ENCODE assay signal across 8 cellular contexts in the genomic region with DNA sequence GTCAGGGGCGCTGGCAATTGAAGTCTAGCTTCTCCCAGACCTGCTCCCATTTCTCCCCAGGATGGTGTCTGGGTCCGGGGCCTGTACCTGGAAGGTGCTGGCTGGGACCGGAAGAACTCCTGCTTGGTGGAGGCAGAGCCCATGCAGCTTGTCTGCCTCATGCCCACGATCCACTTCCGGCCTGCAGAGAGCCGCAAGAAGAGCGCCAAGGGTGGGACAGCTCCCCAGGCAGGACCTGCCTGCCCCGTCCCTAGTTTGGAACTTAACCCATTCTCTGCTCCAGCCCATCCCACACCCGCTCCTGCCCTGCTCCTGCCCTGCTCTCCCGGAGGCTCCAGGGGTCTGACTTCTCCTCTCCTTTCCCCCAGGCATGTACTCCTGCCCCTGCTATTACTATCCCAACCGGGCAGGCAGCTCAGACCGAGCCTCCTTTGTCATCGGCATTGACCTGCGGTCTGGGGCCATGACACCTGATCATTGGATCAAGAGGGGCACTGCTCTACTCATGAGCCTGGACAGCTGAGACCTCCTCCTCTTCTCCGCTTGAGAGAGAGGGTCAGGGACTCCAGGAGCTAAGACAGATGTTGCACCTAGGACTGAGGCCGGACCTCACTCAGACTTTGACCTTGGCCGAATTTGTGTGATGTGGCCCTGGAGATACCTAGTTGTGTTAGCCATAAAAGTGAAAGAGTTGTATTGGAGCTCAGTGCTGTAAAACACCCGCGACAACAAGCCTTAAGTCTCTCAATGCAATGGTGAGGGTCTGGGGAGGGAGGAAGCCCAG. TPM values are rescaled to one million over a fixed set of nuclear protein-coding genes. Genes with fewer than 3 reads are reported as not detected.
DNase-seq lines count a peak whose midpoint lies in the region; ATAC-seq, FAIRE-seq and TF ChIP-seq lines count a peak whose summit lies in the region.

No MANE protein-coding gene starts in this region.

- DNase-seq in activated T-cell treated with anti-CD3 and anti-CD28 coated beads, Interleukin-2, amount 50 U/mL, for 24 hours, result no peak
- DNase-seq in activated T-cell treated with anti-CD3 and anti-CD28 coated beads, Interleukin-2, amount 50 U/mL, for 1 hour, result no peak
- DNase-seq in astrocyte (ENCODE audit: low read depth) (no peak), HepG2 (ENCODE audit: low spot score) (no peak), testis (no peak), NCI-H1436 treated with DMSO at 0.1 percent for 48 hours (lab: John Stamatoyannopoulos, UW) (no peak), HEK293T (ENCODE audit: extremely low spot score) (no peak)

- peaks cover 6% of the 10 kb centered on the region for H3K36me3 Mint-ChIP-seq in activated T-cell treated with anti-CD3 and anti-CD28 coated beads, Interleukin-2, amount 50 U/mL, for 24 hours (ENCODE audit: low read depth)
- no peaks in the 10 kb centered on the region for H3K36me3 Mint-ChIP-seq in astrocyte (ENCODE audit: low read depth, unreplicated experiment)

- in situ Hi-C loops in HepG2 (cut with HindIII; ENCODE audit: extremely low pct_ligation_motif_present, low pct_unique_long_range_greater_than_20kb), result no loop called here

- peaks cover 6% of the 10 kb centered on the region for H3K27me3 ChIP-seq in astrocyte (ENCODE audit: insufficient read depth, low read length)
- H3K27me3 ChIP-seq in HepG2 (ENCODE audit: control insufficient read depth in 1 of 2, insufficient read depth in 2 of 2, low read length in 2 of 2), result peaks cover 6 to 27% of the 10 kb centered on the region in 2 experiments; a peak in 4 of 5 replicates
- H3K27me3 ChIP-seq in testis, result no peaks in the 10 kb centered on the region

- CTCF ChIA-PET in HepG2 (lab: Yijun Ruan, JAX; ENCODE audit: low intra/inter-chr PET ratio, low total read pairs) (no interaction called here), HEK293T (lab: Yijun Ruan, JAX) (interaction anchor here (0.8 to 2.7 kb wide), 7 partner anchors 8 to 157 kb away, joined by 3 to 11 read pairs (median 6); a partner anchor contains a TSS)

- H3K27ac Mint-ChIP-seq in activated T-cell treated with anti-CD3 and anti-CD28 coated beads, Interleukin-2, amount 50 U/mL, for 24 hours, result peak overlapping the region; percentile 85
- H3K27ac Mint-ChIP-seq in astrocyte (ENCODE audit: unreplicated experiment), result no peak overlapping the region

- POLR2A ChIA-PET in HepG2 (lab: Yijun Ruan, JAX), result interaction anchor here (0.8 to 8.2 kb wide), 10 partner anchors 8 to 260 kb away, joined by 3 to 159 read pairs (median 4); a partner anchor contains a TSS
- POLR2A ChIA-PET in HEK293T (lab: Yijun Ruan, JAX), result interaction anchor here (0.8 to 2.4 kb wide), 9 partner anchors 10 to 146 kb away, joined by 3 to 8 read pairs (median 4); a partner anchor contains a TSS

- peaks cover 35% of the 10 kb centered on the region for H3K4me1 ChIP-seq in astrocyte (ENCODE audit: insufficient read depth, low read length)
- H3K4me1 ChIP-seq in HepG2 (ENCODE audit: insufficient read depth, low read length), result peaks cover 40% of the 10 kb centered on the region
- H3K4me1 ChIP-seq in testis, result peaks cover 16% of the 10 kb centered on the region

- TF ChIP-seq POLR2A in HepG2 (IDR thresholded peaks at IDR 0.05; ENCODE audit: insufficient read depth in 1 of 2, low read depth in 2 of 2, low read length in 2 of 2) (no peak; a peak in 1 of 4 replicates), testis (IDR thresholded peaks at IDR 0.05) (no peak)

- H3K9ac ChIP-seq in astrocyte (ENCODE audit: low read length) (peak overlapping the region; percentile 94), HepG2 (ENCODE audit: insufficient read depth, low read depth, low read length) (0 out of 2 replicates have a peak overlapping the region, but pooled peaks have one; percentile 7)

- H3K4me1 Mint-ChIP-seq in activated T-cell treated with anti-CD3 and anti-CD28 coated beads, Interleukin-2, amount 50 U/mL, for 24 hours (ENCODE audit: low read depth), result peaks cover 37% of the 10 kb centered on the region
- H3K4me1 Mint-ChIP-seq in astrocyte (ENCODE audit: low read depth, unreplicated experiment), result peaks cover 11% of the 10 kb centered on the region

- H3K27me3 Mint-ChIP-seq in activated T-cell treated with anti-CD3 and anti-CD28 coated beads, Interleukin-2, amount 50 U/mL, for 24 hours, result no peaks in the 10 kb centered on the region
- peaks cover 38% of the 10 kb centered on the region for H3K27me3 Mint-ChIP-seq in astrocyte (ENCODE audit: low read depth, unreplicated experiment)

- no peaks in the 10 kb centered on the region for H3K79me2 ChIP-seq in astrocyte (ENCODE audit: insufficient read depth, low read length)
- peaks cover 7% of the 10 kb centered on the region for H3K79me2 ChIP-seq in HepG2 (ENCODE audit: insufficient read depth, low read length)

- H4K20me1 ChIP-seq in astrocyte (ENCODE audit: insufficient read depth, low read length) (no peaks in the 10 kb centered on the region), HepG2 (ENCODE audit: insufficient read depth, low read length) (no peaks in the 10 kb centered on the region)

- TF ChIP-seq RAD21 in HepG2 (CRISPR knock-in tag; IDR thresholded peaks at IDR 0.05), result no peak

- TF ChIP-seq EP300 in HepG2 (IDR thresholded peaks at IDR 0.05; ENCODE audit: low read depth in 2 of 2, low read length in 2 of 2) (no peak), HepG2 (CRISPR knock-in tag; IDR thresholded peaks at IDR 0.05; ENCODE audit: borderline replicate concordance) (no peak)

- no peaks in the 10 kb centered on the region for H3K36me3 ChIP-seq in astrocyte (ENCODE audit: insufficient read depth, low read length)
- H3K36me3 ChIP-seq in HepG2 (replicated peaks in 1 of 2; ENCODE audit: control insufficient read depth in 1 of 2, insufficient read depth in 2 of 2, low read length in 2 of 2), result no peaks in the 10 kb centered on the region
- H3K36me3 ChIP-seq in testis (ENCODE audit: low read depth, missing control alignments), result no peaks in the 10 kb centered on the region

- no peak for TF ChIP-seq CTCF in astrocyte (IDR thresholded peaks at IDR 0.05; ENCODE audit: insufficient read depth, low read depth, low read length)
- TF ChIP-seq CTCF in HepG2 (CRISPR knock-in tag; IDR thresholded peaks at IDR 0.05), result no peak
- no peak for TF ChIP-seq CTCF in testis (IDR thresholded peaks at IDR 0.05)

- H2AFZ ChIP-seq in astrocyte (ENCODE audit: low read depth, low read length), result peak overlapping the region; percentile 85
- peak overlapping the region; percentile 10 for H2AFZ ChIP-seq in HepG2 (ENCODE audit: low read length)

- H3K9me3 Mint-ChIP-seq in activated T-cell treated with anti-CD3 and anti-CD28 coated beads, Interleukin-2, amount 50 U/mL, for 24 hours, result no peaks in the 10 kb centered on the region
- no peaks in the 10 kb centered on the region for H3K9me3 Mint-ChIP-seq in astrocyte (ENCODE audit: unreplicated experiment)

- ATAC-seq in HepG2 (no peak), HG03025 (IDR thresholded peaks at IDR 0.05; ENCODE audit: low FRiP score, unreplicated experiment) (no peak)

- peak overlapping the region; percentile 77 for H3K4me3 ChIP-seq in astrocyte (ENCODE audit: insufficient read depth, low read depth, low read length)
- peak overlapping the region; percentile 54 to 92 (median 65); a peak in 5 of 6 replicates for H3K4me3 ChIP-seq in HepG2 (replicated peaks in 1 of 3; ENCODE audit: insufficient read depth in 1 of 3, low read depth in 2 of 3, low read length in 3 of 3)
- H3K4me3 ChIP-seq in testis, result peak overlapping the region; percentile 77 to 91

- WGBS in HepG2 (ENCODE audit: low lambda C conversion rate), result 2% methylated on average over 13 of the region's 19 CpGs
- 20 to 29% methylated on average over 10 to 19 of the region's 19 CpGs for WGBS in testis, 2 donors

- H3K27ac ChIP-seq in astrocyte (ENCODE audit: low read depth, low read length) (no peak overlapping the region), HepG2 (ENCODE audit: extremely low read length, insufficient read depth, low read length) (no peak overlapping the region), testis (peak overlapping the region; percentile 98 to 99)

- FAIRE-seq in astrocyte (lab: Jason Lieb, UNC) (no peak), HepG2 (lab: Jason Lieb, UNC) (no peak)

- H3K9me3 ChIP-seq in astrocyte (ENCODE audit: insufficient read depth, low read depth, low read length) (no peaks in the 10 kb centered on the region), HepG2 (ENCODE audit: low read length) (no peaks in the 10 kb centered on the region), testis (no peaks in the 10 kb centered on the region)

- H3K4me3 Mint-ChIP-seq in activated T-cell treated with anti-CD3 and anti-CD28 coated beads, Interleukin-2, amount 50 U/mL, for 24 hours, result peak overlapping the region; percentile 91
- H3K4me3 Mint-ChIP-seq in astrocyte (ENCODE audit: unreplicated experiment), result peak overlapping the region; percentile 91

- BruUV-seq in HepG2 (replicated peaks; lab: Mats Ljungman, UMichigan), result no TSS peak

- intact Hi-C loops in HepG2 (cut with micrococcal nuclease; ENCODE audit: unreplicated experiment) (loop anchor here (5.0 kb wide), 1 partner anchor 86 kb away; no protein-coding TSS in a partner anchor), testis (cut with DNase I; ENCODE audit: low total_unique reads) (no loop called here)

- peak overlapping the region; percentile 100 for H3K4me2 ChIP-seq in astrocyte (ENCODE audit: low read length)
- peak overlapping the region; percentile 84 for H3K4me2 ChIP-seq in HepG2 (ENCODE audit: low read depth, low read length)

RNA-seq across cellular contexts. Expression of a gene that starts 0.8 kb away (rescaled TPM):
- total RNA-seq in astrocyte (50.4 and 54.1 TPM in 2 replicates), HepG2 (2016; rRNA removed; fragmentation: Illumina TruSeq; extraction: Trizol) (2.1 and 2.2 TPM in 2 replicates), testis (10 to 100 TPM; 38.0 to 41.8 TPM)
- total RNA-seq in HepG2 (2016; cell fraction: cytosol; rRNA removed; fragmentation: Illumina TruSeq; extraction: Trizol; ENCODE audit: low read depth), result 0.30 and 1.9 TPM in 2 replicates
- total RNA-seq in HepG2 (2016; cell fraction: insoluble cytoplasmic fraction; rRNA removed; fragmentation: Illumina TruSeq; extraction: Trizol), result 1.3 and 1.6 TPM in 2 replicates
- total RNA-seq in HepG2 (2016; cell fraction: membrane; rRNA removed; fragmentation: Illumina TruSeq; extraction: Trizol), result 1.7 and 3.1 TPM in 2 replicates
- total RNA-seq in HepG2 (2016; cell fraction: nucleus; rRNA removed; fragmentation: Illumina TruSeq; extraction: Trizol), result 5.8 and 6.2 TPM in 2 replicates
- polyA plus RNA-seq in HepG2 (2011; rRNA removed) (1.3 and 1.9 TPM in 2 replicates), testis (ENCODE audit: insufficient read depth, low read depth, low replicate concordance) (27.8 TPM)
- 0.42 and 0.82 TPM in 2 replicates for polyA plus RNA-seq in HepG2 (2011; cell fraction: cytosol; rRNA removed)
- 18.1 and 23.2 TPM in 2 replicates for polyA plus RNA-seq in HepG2 (2011; cell fraction: nucleus; rRNA removed)
- polyA plus RNA-seq in HepG2 (2012), result 8.4 and 13.6 TPM in 2 replicates
- 0.37 and 0.83 TPM in 2 replicates for polyA plus RNA-seq in HepG2 (2016; cell fraction: cytosol; fragmentation: Illumina TruSeq; extraction: Trizol; ENCODE audit: low read depth)
- polyA plus RNA-seq in HepG2 (2016; cell fraction: insoluble cytoplasmic fraction; fragmentation: Illumina TruSeq; extraction: Trizol; ENCODE audit: low read depth), result 2.4 and 4.0 TPM in 2 replicates
- polyA plus RNA-seq in HepG2 (2016; cell fraction: membrane; fragmentation: Illumina TruSeq; extraction: Trizol; ENCODE audit: low read depth), result 0.80 and 1.7 TPM in 2 replicates
- 21.8 and 22.9 TPM in 2 replicates for polyA plus RNA-seq in HepG2 (2016; cell fraction: nucleus; fragmentation: Illumina TruSeq; extraction: Trizol; ENCODE audit: insufficient read depth, low read depth)
- polyA minus RNA-seq in HepG2 (2011; rRNA and poly(A)+ RNA removed; ENCODE audit: low replicate concordance), result 3.6 and 8.2 TPM in 2 replicates
- polyA minus RNA-seq in HepG2 (2011; cell fraction: cytosol; rRNA and poly(A)+ RNA removed), result 2.2 and 3.8 TPM in 2 replicates
- 18.7 and 21.1 TPM in 2 replicates for polyA minus RNA-seq in HepG2 (2011; cell fraction: nucleus; rRNA and poly(A)+ RNA removed)

RNA-seq across cellular contexts. Expression of a gene that starts 21.7 kb away (rescaled TPM):
- 25.3 and 33.7 TPM in 2 replicates for total RNA-seq in astrocyte
- 0.31 TPM in 1 of 2 replicates, not detected in the other for total RNA-seq in HepG2 (2016; rRNA removed; fragmentation: Illumina TruSeq; extraction: Trizol)
- total RNA-seq in HepG2 (2016; cell fraction: cytosol; rRNA removed; fragmentation: Illumina TruSeq; extraction: Trizol; ENCODE audit: low read depth), result not detected in 2 replicates
- 0.19 TPM in 1 of 2 replicates, not detected in the other for total RNA-seq in HepG2 (2016; cell fraction: insoluble cytoplasmic fraction; rRNA removed; fragmentation: Illumina TruSeq; extraction: Trizol)
- total RNA-seq in HepG2 (2016; cell fraction: membrane; rRNA removed; fragmentation: Illumina TruSeq; extraction: Trizol), result not detected in 2 replicates
- 1.1 TPM in 1 of 2 replicates, not detected in the other for total RNA-seq in HepG2 (2016; cell fraction: nucleus; rRNA removed; fragmentation: Illumina TruSeq; extraction: Trizol)
- 0.66 and 0.84 TPM in 2 replicates for polyA plus RNA-seq in HepG2 (2011; rRNA removed)
- 0.08 and 0.43 TPM in 2 replicates for polyA plus RNA-seq in HepG2 (2011; cell fraction: cytosol; rRNA removed)
- 7.3 and 9.6 TPM in 2 replicates for polyA plus RNA-seq in HepG2 (2011; cell fraction: nucleus; rRNA removed)
- 0.51 and 1.9 TPM in 2 replicates for polyA plus RNA-seq in HepG2 (2012)
- 0.26 and 0.33 TPM in 2 replicates for polyA plus RNA-seq in HepG2 (2016; cell fraction: cytosol; fragmentation: Illumina TruSeq; extraction: Trizol; ENCODE audit: low read depth)
- 0.28 and 0.30 TPM in 2 replicates for polyA plus RNA-seq in HepG2 (2016; cell fraction: insoluble cytoplasmic fraction; fragmentation: Illumina TruSeq; extraction: Trizol; ENCODE audit: low read depth)
- polyA plus RNA-seq in HepG2 (2016; cell fraction: membrane; fragmentation: Illumina TruSeq; extraction: Trizol; ENCODE audit: low read depth), result 0.23 and 0.27 TPM in 2 replicates
- polyA plus RNA-seq in HepG2 (2016; cell fraction: nucleus; fragmentation: Illumina TruSeq; extraction: Trizol; ENCODE audit: insufficient read depth, low read depth), result 4.6 and 6.5 TPM in 2 replicates
- polyA minus RNA-seq in HepG2 (2011; rRNA and poly(A)+ RNA removed; ENCODE audit: low replicate concordance), result 0.36 TPM in 1 of 2 replicates, not detected in the other
- polyA minus RNA-seq in HepG2 (2011; cell fraction: cytosol; rRNA and poly(A)+ RNA removed), result not detected in 2 replicates
- polyA minus RNA-seq in HepG2 (2011; cell fraction: nucleus; rRNA and poly(A)+ RNA removed), result 1.3 and 2.7 TPM in 2 replicates
- 1 to 10 TPM; 4.6 to 7.4 TPM for total RNA-seq in testis
- 6.8 TPM for polyA plus RNA-seq in testis (ENCODE audit: insufficient read depth, low read depth, low replicate concordance)

RNA-seq across cellular contexts. Expression of a gene that starts 24.2 kb away (rescaled TPM):
- 56.2 and 60.2 TPM in 2 replicates for total RNA-seq in astrocyte
- total RNA-seq in HepG2 (2016; rRNA removed; fragmentation: Illumina TruSeq; extraction: Trizol), result 91.6 and 105 TPM in 2 replicates
- total RNA-seq in HepG2 (2016; cell fraction: cytosol; rRNA removed; fragmentation: Illumina TruSeq; extraction: Trizol; ENCODE audit: low read depth), result 62.3 and 74.3 TPM in 2 replicates
- total RNA-seq in HepG2 (2016; cell fraction: insoluble cytoplasmic fraction; rRNA removed; fragmentation: Illumina TruSeq; extraction: Trizol), result 94.6 and 120 TPM in 2 replicates
- total RNA-seq in HepG2 (2016; cell fraction: membrane; rRNA removed; fragmentation: Illumina TruSeq; extraction: Trizol), result 54.2 and 67.7 TPM in 2 replicates
- total RNA-seq in HepG2 (2016; cell fraction: nucleus; rRNA removed; fragmentation: Illumina TruSeq; extraction: Trizol), result 37.3 and 42.0 TPM in 2 replicates
- 43.9 and 46.9 TPM in 2 replicates for polyA plus RNA-seq in HepG2 (2011; rRNA removed)
- 35.2 and 66.3 TPM in 2 replicates for polyA plus RNA-seq in HepG2 (2011; cell fraction: cytosol; rRNA removed)
- polyA plus RNA-seq in HepG2 (2011; cell fraction: nucleus; rRNA removed), result 36.8 and 49.2 TPM in 2 replicates
- 19.2 and 22.5 TPM in 2 replicates for polyA plus RNA-seq in HepG2 (2012)
- 53.8 and 75.0 TPM in 2 replicates for polyA plus RNA-seq in HepG2 (2016; cell fraction: cytosol; fragmentation: Illumina TruSeq; extraction: Trizol; ENCODE audit: low read depth)
- polyA plus RNA-seq in HepG2 (2016; cell fraction: insoluble cytoplasmic fraction; fragmentation: Illumina TruSeq; extraction: Trizol; ENCODE audit: low read depth), result 69.5 and 79.8 TPM in 2 replicates
- polyA plus RNA-seq in HepG2 (2016; cell fraction: membrane; fragmentation: Illumina TruSeq; extraction: Trizol; ENCODE audit: low read depth), result 39.8 and 49.0 TPM in 2 replicates
- polyA plus RNA-seq in HepG2 (2016; cell fraction: nucleus; fragmentation: Illumina TruSeq; extraction: Trizol; ENCODE audit: insufficient read depth, low read depth), result 46.6 and 50.5 TPM in 2 replicates
- polyA minus RNA-seq in HepG2 (2011; rRNA and poly(A)+ RNA removed; ENCODE audit: low replicate concordance), result 21.5 and 58.0 TPM in 2 replicates
- polyA minus RNA-seq in HepG2 (2011; cell fraction: cytosol; rRNA and poly(A)+ RNA removed), result 35.5 and 51.8 TPM in 2 replicates
- 13.3 and 23.4 TPM in 2 replicates for polyA minus RNA-seq in HepG2 (2011; cell fraction: nucleus; rRNA and poly(A)+ RNA removed)
- 10 to 100 TPM; 72.3 to 83.1 TPM for total RNA-seq in testis
- 102 TPM for polyA plus RNA-seq in testis (ENCODE audit: insufficient read depth, low read depth, low replicate concordance)

RNA-seq across cellular contexts. Expression of a gene that starts 24.6 kb away (rescaled TPM):
- total RNA-seq in astrocyte (19.5 and 21.1 TPM in 2 replicates), HepG2 (2016; rRNA removed; fragmentation: Illumina TruSeq; extraction: Trizol) (17.0 and 21.4 TPM in 2 replicates), testis (10 to 100 TPM in 1 of 2 donors, 1 to 10 TPM in 1; 9.9 to 10.1 TPM)
- 1.1 TPM in 2 replicates for total RNA-seq in HepG2 (2016; cell fraction: cytosol; rRNA removed; fragmentation: Illumina TruSeq; extraction: Trizol; ENCODE audit: low read depth)
- 16.9 and 20.4 TPM in 2 replicates for total RNA-seq in HepG2 (2016; cell fraction: insoluble cytoplasmic fraction; rRNA removed; fragmentation: Illumina TruSeq; extraction: Trizol)
- 9.5 and 12.3 TPM in 2 replicates for total RNA-seq in HepG2 (2016; cell fraction: membrane; rRNA removed; fragmentation: Illumina TruSeq; extraction: Trizol)
- 9.1 and 10.0 TPM in 2 replicates for total RNA-seq in HepG2 (2016; cell fraction: nucleus; rRNA removed; fragmentation: Illumina TruSeq; extraction: Trizol)
- polyA plus RNA-seq in HepG2 (2011; rRNA removed) (7.9 and 8.9 TPM in 2 replicates), testis (ENCODE audit: insufficient read depth, low read depth, low replicate concordance) (12.8 TPM)
- polyA plus RNA-seq in HepG2 (2011; cell fraction: cytosol; rRNA removed), result 7.7 and 8.1 TPM in 2 replicates
- 7.1 and 7.3 TPM in 2 replicates for polyA plus RNA-seq in HepG2 (2011; cell fraction: nucleus; rRNA removed)
- 5.1 and 7.4 TPM in 2 replicates for polyA plus RNA-seq in HepG2 (2012)
- 1.4 and 1.9 TPM in 2 replicates for polyA plus RNA-seq in HepG2 (2016; cell fraction: cytosol; fragmentation: Illumina TruSeq; extraction: Trizol; ENCODE audit: low read depth)
- polyA plus RNA-seq in HepG2 (2016; cell fraction: insoluble cytoplasmic fraction; fragmentation: Illumina TruSeq; extraction: Trizol; ENCODE audit: low read depth), result 20.6 and 21.0 TPM in 2 replicates
- 6.2 and 7.1 TPM in 2 replicates for polyA plus RNA-seq in HepG2 (2016; cell fraction: membrane; fragmentation: Illumina TruSeq; extraction: Trizol; ENCODE audit: low read depth)
- 14.1 and 14.8 TPM in 2 replicates for polyA plus RNA-seq in HepG2 (2016; cell fraction: nucleus; fragmentation: Illumina TruSeq; extraction: Trizol; ENCODE audit: insufficient read depth, low read depth)
- polyA minus RNA-seq in HepG2 (2011; rRNA and poly(A)+ RNA removed; ENCODE audit: low replicate concordance), result 9.3 and 30.2 TPM in 2 replicates
- polyA minus RNA-seq in HepG2 (2011; cell fraction: cytosol; rRNA and poly(A)+ RNA removed), result 4.3 and 5.6 TPM in 2 replicates
- 4.2 and 6.0 TPM in 2 replicates for polyA minus RNA-seq in HepG2 (2011; cell fraction: nucleus; rRNA and poly(A)+ RNA removed)

RNA-seq across cellular contexts. Expression of a gene that starts 55.4 kb away (rescaled TPM):
- total RNA-seq in astrocyte (109 and 111 TPM in 2 replicates), HepG2 (2016; rRNA removed; fragmentation: Illumina TruSeq; extraction: Trizol) (3.3 and 3.7 TPM in 2 replicates), testis (100 to 1,000 TPM; 111 to 123 TPM)
- 0.20 and 0.53 TPM in 2 replicates for total RNA-seq in HepG2 (2016; cell fraction: cytosol; rRNA removed; fragmentation: Illumina TruSeq; extraction: Trizol; ENCODE audit: low read depth)
- 1.6 and 3.6 TPM in 2 replicates for total RNA-seq in HepG2 (2016; cell fraction: insoluble cytoplasmic fraction; rRNA removed; fragmentation: Illumina TruSeq; extraction: Trizol)
- total RNA-seq in HepG2 (2016; cell fraction: membrane; rRNA removed; fragmentation: Illumina TruSeq; extraction: Trizol), result 1.1 and 3.2 TPM in 2 replicates
- total RNA-seq in HepG2 (2016; cell fraction: nucleus; rRNA removed; fragmentation: Illumina TruSeq; extraction: Trizol), result 4.7 and 9.3 TPM in 2 replicates
- polyA plus RNA-seq in HepG2 (2011; rRNA removed) (2.7 and 3.3 TPM in 2 replicates), testis (ENCODE audit: insufficient read depth, low read depth, low replicate concordance) (62.3 TPM)
- polyA plus RNA-seq in HepG2 (2011; cell fraction: cytosol; rRNA removed), result 1.8 and 1.9 TPM in 2 replicates
- 21.5 and 21.6 TPM in 2 replicates for polyA plus RNA-seq in HepG2 (2011; cell fraction: nucleus; rRNA removed)
- 6.4 and 10.0 TPM in 2 replicates for polyA plus RNA-seq in HepG2 (2012)
- 0.57 and 0.75 TPM in 2 replicates for polyA plus RNA-seq in HepG2 (2016; cell fraction: cytosol; fragmentation: Illumina TruSeq; extraction: Trizol; ENCODE audit: low read depth)
- polyA plus RNA-seq in HepG2 (2016; cell fraction: insoluble cytoplasmic fraction; fragmentation: Illumina TruSeq; extraction: Trizol; ENCODE audit: low read depth), result 1.8 and 5.2 TPM in 2 replicates
- polyA plus RNA-seq in HepG2 (2016; cell fraction: membrane; fragmentation: Illumina TruSeq; extraction: Trizol; ENCODE audit: low read depth), result 1.1 and 1.3 TPM in 2 replicates
- 15.5 and 16.4 TPM in 2 replicates for polyA plus RNA-seq in HepG2 (2016; cell fraction: nucleus; fragmentation: Illumina TruSeq; extraction: Trizol; ENCODE audit: insufficient read depth, low read depth)
- polyA minus RNA-seq in HepG2 (2011; rRNA and poly(A)+ RNA removed; ENCODE audit: low replicate concordance), result 8.0 and 73.1 TPM in 2 replicates
- polyA minus RNA-seq in HepG2 (2011; cell fraction: cytosol; rRNA and poly(A)+ RNA removed), result 3.3 and 3.9 TPM in 2 replicates
- 9.1 and 12.4 TPM in 2 replicates for polyA minus RNA-seq in HepG2 (2011; cell fraction: nucleus; rRNA and poly(A)+ RNA removed)

Comparison
In these comparisons a context has a peak if more than half of its experiments do, and no peak if none do; other contexts are left out.
1. H3K27ac ChIP-seq: peak in testis (2 of 2); none in astrocyte (single experiment) and HepG2 (single experiment).
2. Peak in every context shown above with its lines, with median percentiles within 50 percentile points of each other: H3K4me3 ChIP-seq.